ENCODE assay signal across 9 cellular contexts in genomic region chr9:73269430-73270101, GRCh38.
DNase-seq lines count a peak whose midpoint lies in the region; ATAC-seq and TF ChIP-seq lines count a peak whose summit lies in the region.
"Had no signal": no experiment of that assay in that cellular context is flagged by ENCODE, and none has a peak within 500 bp of the region (broad histone marks: within the 10 kb centered on the region; RNA-seq: fewer than 3 reads in every experiment).

No MANE protein-coding gene starts in this region.

- H3K27me3 Mint-ChIP-seq in brain = peaks cover 5% of the 10 kb centered on the region
- no peaks in the 10 kb centered on the region for H3K27me3 Mint-ChIP-seq in mesothelial cell of epicardium (ENCODE audit: low read depth)
- no peaks in the 10 kb centered on the region for H3K27me3 Mint-ChIP-seq in natural killer cell (ENCODE audit: low read depth in 2 of 2)
- H3K27me3 Mint-ChIP-seq in T-helper 2 cell treated with Interferon-gamma antibody and Interleukin-4, amounts not matched to agents 5 μg/mL and 100 μg/mL, for 36 hours (ENCODE audit: low read depth) = no peaks in the 10 kb centered on the region

- no peaks in the 10 kb centered on the region for H3K9me3 ChIP-seq in Loucy (ENCODE audit: insufficient read depth, low read depth, low read length)

- peak; percentile 68 for TF ChIP-seq CTCF in Loucy (conservative IDR thresholded peaks at IDR 0.05; ENCODE audit: low read length)
- TF ChIP-seq CTCF in brain (conservative IDR thresholded peaks at IDR 0.05) = peak; percentile 47 to 76
- TF ChIP-seq CTCF in mesothelial cell of epicardium (IDR thresholded peaks at IDR 0.05; ENCODE audit: unreplicated experiment) = peak; percentile 25
- no peak for TF ChIP-seq CTCF in natural killer cell (IDR thresholded peaks at IDR 0.05)

- no peaks in the 10 kb centered on the region for H3K4me1 ChIP-seq in Loucy (ENCODE audit: insufficient read depth, low read length, poor library complexity, severe bottlenecking)

- H3F3A ChIP-seq in Loucy (ENCODE audit: low read depth) = no peaks in the 10 kb centered on the region

- no peaks in the 10 kb centered on the region for H3K9me2 ChIP-seq in Loucy (replicated peaks; ENCODE audit: low read depth, low read length)

- H4K20me1 ChIP-seq in Loucy (ENCODE audit: insufficient read depth, low read length, poor library complexity, severe bottlenecking) = no peaks in the 10 kb centered on the region

- H3K27me3 ChIP-seq in Loucy (ENCODE audit: insufficient read depth, low read length, poor library complexity, severe bottlenecking) = no peaks in the 10 kb centered on the region

- H3K9me3 Mint-ChIP-seq in brain (no peaks in the 10 kb centered on the region), mesothelial cell of epicardium (no peaks in the 10 kb centered on the region), natural killer cell (peaks cover 0 to 6% of the 10 kb centered on the region in 2 donors)
- no peaks in the 10 kb centered on the region for H3K9me3 Mint-ChIP-seq in T-helper 2 cell treated with Interferon-gamma antibody and Interleukin-4, amounts not matched to agents 5 μg/mL and 100 μg/mL, for 36 hours

- H3K9ac ChIP-seq in Loucy (ENCODE audit: low read depth, low read length, poor library complexity, severe bottlenecking) = no peak overlapping the region

- H3K36me3 Mint-ChIP-seq in brain (no peaks in the 10 kb centered on the region), mesothelial cell of epicardium (no peaks in the 10 kb centered on the region), natural killer cell (no peaks in the 10 kb centered on the region)
- H3K36me3 Mint-ChIP-seq in T-helper 2 cell treated with Interferon-gamma antibody and Interleukin-4, amounts not matched to agents 5 μg/mL and 100 μg/mL, for 36 hours (ENCODE audit: low read depth) = no peaks in the 10 kb centered on the region

- ATAC-seq in natural killer cell = no peak
- no peak for ATAC-seq in GM18870 (IDR thresholded peaks at IDR 0.05; ENCODE audit: unreplicated experiment)
- no peak for ATAC-seq in HG03442 (IDR thresholded peaks at IDR 0.05; ENCODE audit: unreplicated experiment)

- H3K4me3 Mint-ChIP-seq in brain = no peak overlapping the region
- no peak overlapping the region for H3K4me3 Mint-ChIP-seq in mesothelial cell of epicardium
- H3K4me3 Mint-ChIP-seq in natural killer cell = no peak overlapping the region
- no peak overlapping the region for H3K4me3 Mint-ChIP-seq in T-helper 2 cell treated with Interferon-gamma antibody and Interleukin-4, amounts not matched to agents 5 μg/mL and 100 μg/mL, for 36 hours

- no peaks in the 10 kb centered on the region for H3K36me3 ChIP-seq in Loucy (ENCODE audit: insufficient read depth, low read length)

- H3K27ac Mint-ChIP-seq in brain = no peak overlapping the region
- H3K27ac Mint-ChIP-seq in mesothelial cell of epicardium = no peak overlapping the region
- H3K27ac Mint-ChIP-seq in natural killer cell = no peak overlapping the region
- no peak overlapping the region for H3K27ac Mint-ChIP-seq in T-helper 2 cell treated with Interferon-gamma antibody and Interleukin-4, amounts not matched to agents 5 μg/mL and 100 μg/mL, for 36 hours

- H3K79me2 ChIP-seq in Loucy (ENCODE audit: insufficient read depth, low read length) = no peaks in the 10 kb centered on the region

- peak overlapping the region; percentile 77 for H2AFZ ChIP-seq in Loucy (ENCODE audit: low read length)

- no peak overlapping the region for H3K4me3 ChIP-seq in Loucy (ENCODE audit: low read length, poor library complexity, severe bottlenecking)

- intact Hi-C loops in natural killer cell (cut with micrococcal nuclease) = no loop called here

- DNase-seq in EL (peak; percentile 11), mesothelial cell of epicardium (ENCODE audit: low spot score in 2 of 2, unreplicated experiment in 2 of 2) (no peak), natural killer cell (no peak)
- no peak for DNase-seq in T-helper 2 cell treated with Interferon-gamma antibody and Interleukin-4, amounts not matched to agents 5 μg/mL and 100 μg/mL, for 36 hours (ENCODE audit: low spot score)
- DNase-seq: NCI-H524 treated with DMSO at 0.1 percent for 48 hours had no signal

- peak overlapping the region; percentile 10 for H3K4me2 ChIP-seq in Loucy (ENCODE audit: low read depth, low read length, poor library complexity, severe bottlenecking)

- H3K4me1 Mint-ChIP-seq in brain (no peaks in the 10 kb centered on the region), mesothelial cell of epicardium (peaks cover 7% of the 10 kb centered on the region), natural killer cell (no peaks in the 10 kb centered on the region)
- H3K4me1 Mint-ChIP-seq in T-helper 2 cell treated with Interferon-gamma antibody and Interleukin-4, amounts not matched to agents 5 μg/mL and 100 μg/mL, for 36 hours (ENCODE audit: low read depth) = no peaks in the 10 kb centered on the region
